In genomic region chr4:165806613-165807012, GRCh38 we compare ENCODE assay signal across 1 cellular context.
TF ChIP-seq lines count a peak whose summit lies in the region.

No MANE protein-coding gene starts in this region.

TF ChIP-seq in HepG2, 621 proteins besides CTCF, POLR2A, EP300 and RAD21 (continued from another document):
- no peak for TF ChIP-seq ZSCAN5A (CRISPR knock-in tag; IDR thresholded peaks at IDR 0.05; ENCODE audit: borderline replicate concordance)
- peak; percentile 45 to 91 for TF ChIP-seq MAFK (conservative IDR thresholded peaks at IDR 0.05 in 1 of 2, IDR thresholded peaks at IDR 0.05 in 1 of 2; ENCODE audit: low read length in 2 of 2)
- TF ChIP-seq SNAPC2 (CRISPR knock-in tag; IDR thresholded peaks at IDR 0.05) = no peak
- no peak for TF ChIP-seq SSRP1 (CRISPR knock-in tag; IDR thresholded peaks at IDR 0.05)
- TF ChIP-seq MAFF (IDR thresholded peaks at IDR 0.05; ENCODE audit: low read depth, low read length) = peak; percentile 85
- no peak for TF ChIP-seq KMT2B (CRISPR knock-in tag; IDR thresholded peaks at IDR 0.05)
- TF ChIP-seq, protein P1, sequence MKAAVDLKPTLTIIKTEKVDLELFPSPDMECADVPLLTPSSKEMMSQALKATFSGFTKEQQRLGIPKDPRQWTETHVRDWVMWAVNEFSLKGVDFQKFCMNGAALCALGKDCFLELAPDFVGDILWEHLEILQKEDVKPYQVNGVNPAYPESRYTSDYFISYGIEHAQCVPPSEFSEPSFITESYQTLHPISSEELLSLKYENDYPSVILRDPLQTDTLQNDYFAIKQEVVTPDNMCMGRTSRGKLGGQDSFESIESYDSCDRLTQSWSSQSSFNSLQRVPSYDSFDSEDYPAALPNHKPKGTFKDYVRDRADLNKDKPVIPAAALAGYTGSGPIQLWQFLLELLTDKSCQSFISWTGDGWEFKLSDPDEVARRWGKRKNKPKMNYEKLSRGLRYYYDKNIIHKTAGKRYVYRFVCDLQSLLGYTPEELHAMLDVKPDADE (CRISPR knock-in tag; IDR thresholded peaks at IDR 0.05) = no peak
